14 cellular contexts compared by ENCODE assay signal in the genomic region with DNA sequence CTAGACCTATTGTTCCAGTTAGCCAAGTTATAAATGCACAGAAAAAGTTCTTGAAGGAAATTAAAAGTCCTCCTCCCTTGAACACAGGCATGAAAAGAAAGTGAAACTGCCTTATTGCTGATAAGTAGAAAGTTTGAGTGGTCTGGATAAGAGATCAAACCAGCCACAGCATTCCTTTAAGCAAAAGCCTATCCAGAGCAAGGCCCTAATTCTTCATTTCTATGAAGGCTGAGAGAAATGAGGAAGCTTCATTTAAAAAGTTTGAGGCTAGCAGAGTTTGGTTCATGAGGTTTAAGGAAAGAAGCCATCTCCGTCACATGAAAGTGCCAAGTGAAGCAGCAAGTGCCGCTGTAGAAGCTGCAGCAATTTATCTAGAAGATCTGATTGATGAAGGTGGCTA. TPM values are rescaled to one million over a fixed set of nuclear protein-coding genes. Genes with fewer than 3 reads are reported as not detected.
A peak's percentile ranks its signal among the peaks of the same experiment; 100 is the strongest.
DNase-seq lines count a peak whose midpoint lies in the region; ATAC-seq and TF ChIP-seq lines count a peak whose summit lies in the region.
"Had no signal": no experiment of that assay in that cellular context is flagged by ENCODE, and none has a peak within 500 bp of the region (broad histone marks: within the 10 kb centered on the region; RNA-seq: fewer than 3 reads in every experiment).

No MANE protein-coding gene starts in this region.

- H3K9me3 ChIP-seq in SK-N-MC (ENCODE audit: low read depth, low read length) (no peaks in the 10 kb centered on the region), duodenal mucosa (ENCODE audit: control insufficient read depth in 1 of 2, low read length in 2 of 2) (no peaks in the 10 kb centered on the region), BE2C (no peaks in the 10 kb centered on the region)
- H3K9me3 ChIP-seq: esophagus squamous epithelium, testis had no signal

- ATAC-seq in activated CD8-positive, alpha-beta memory T cell treated with anti-CD3 and anti-CD28 coated beads, Interleukin-2, amount 10 ng/mL, durations not matched to agents 7 days and 5 days = no peak
- no peak for ATAC-seq in stimulated activated effector memory CD8-positive, alpha-beta T cell treated with anti-CD3 and anti-CD28 coated beads, Interleukin-12 subunit alpha, Interleukin-12 subunit beta, amount 100 ng/mL, for 72 hours
- no peak for ATAC-seq in HG03139 (IDR thresholded peaks at IDR 0.05; ENCODE audit: unreplicated experiment)

- TF ChIP-seq CTCF in BE2C (IDR thresholded peaks at IDR 0.05; ENCODE audit: low read depth, low read length) = no peak

- H3K4me1 ChIP-seq in duodenal mucosa (ENCODE audit: control insufficient read depth in 1 of 2, insufficient read depth in 2 of 2, low read length in 2 of 2) (peaks cover 24 to 35% of the 10 kb centered on the region in 2 donors), BE2C (no peaks in the 10 kb centered on the region)

- H3K4me3 ChIP-seq in SK-N-MC (no peak overlapping the region), duodenal mucosa (ENCODE audit: low read depth in 1 of 2, low read length in 2 of 2) (peak overlapping the region in 1 of 2 donors; percentile 50), BE2C (ENCODE audit: low read depth, low read length) (no peak overlapping the region)
- H3K4me3 ChIP-seq: esophagus squamous epithelium, testis had no signal

- no peaks in the 10 kb centered on the region for H3K27me3 ChIP-seq in duodenal mucosa (ENCODE audit: control insufficient read depth in 1 of 2, insufficient read depth in 2 of 2, low read length in 2 of 2)
- no peaks in the 10 kb centered on the region for H3K27me3 ChIP-seq in BE2C
- H3K27me3 ChIP-seq: brain microvascular endothelial cell, esophagus squamous epithelium, testis had no signal

- DNase-seq in activated CD8-positive, alpha-beta memory T cell treated with anti-CD3 and anti-CD28 coated beads, Interleukin-2, amount 10 ng/mL, durations not matched to agents 7 days and 5 days = no peak
- DNase-seq in activated CD8-positive, alpha-beta memory T cell treated with anti-CD3 and anti-CD28 coated beads, Interleukin-2, amount 50 U/mL, for 4 hours = no peak
- DNase-seq in SK-N-MC (ENCODE audit: low read depth, low spot score) (no peak), BE2C (no peak), DMS53 (lab: John Stamatoyannopoulos, UW) (no peak)
- DNase-seq in stimulated activated effector memory CD8-positive, alpha-beta T cell treated with anti-CD3 and anti-CD28 coated beads, Interleukin-12 subunit alpha, Interleukin-12 subunit beta, amount 100 ng/mL, for 72 hours (ENCODE audit: low spot score in 2 of 2) = no peak
- DNase-seq: brain microvascular endothelial cell; esophagus squamous epithelium; H9; NCI-H1105 treated with DMSO at 0.1 percent for 48 hours; stimulated activated CD4-positive, alpha-beta T cell treated with anti-CD3 and anti-CD28 coated beads, Interleukin-4, amount 100 ng/mL, for 24 hours; testis had no signal

- H3K36me3 Mint-ChIP-seq in activated CD8-positive, alpha-beta memory T cell treated with anti-CD3 and anti-CD28 coated beads, Interleukin-2, amount 10 ng/mL, durations not matched to agents 7 days and 5 days = peaks cover 4% of the 10 kb centered on the region
- peaks cover 7% of the 10 kb centered on the region for H3K36me3 Mint-ChIP-seq in stimulated activated effector memory CD8-positive, alpha-beta T cell treated with anti-CD3 and anti-CD28 coated beads, Interleukin-12 subunit alpha, Interleukin-12 subunit beta, amount 100 ng/mL, for 72 hours

- H3K9me3 Mint-ChIP-seq in activated CD8-positive, alpha-beta memory T cell treated with anti-CD3 and anti-CD28 coated beads, Interleukin-2, amount 10 ng/mL, durations not matched to agents 7 days and 5 days (ENCODE audit: low read depth) = no peaks in the 10 kb centered on the region
- no peaks in the 10 kb centered on the region for H3K9me3 Mint-ChIP-seq in stimulated activated effector memory CD8-positive, alpha-beta T cell treated with anti-CD3 and anti-CD28 coated beads, Interleukin-12 subunit alpha, Interleukin-12 subunit beta, amount 100 ng/mL, for 72 hours

- no peaks in the 10 kb centered on the region for H3K36me3 ChIP-seq in SK-N-MC (ENCODE audit: insufficient read depth, low read length)
- H3K36me3 ChIP-seq in duodenal mucosa (ENCODE audit: control insufficient read depth in 1 of 2, insufficient read depth in 2 of 2, low read length in 2 of 2) = no peaks in the 10 kb centered on the region
- no peaks in the 10 kb centered on the region for H3K36me3 ChIP-seq in BE2C
- H3K36me3 ChIP-seq: brain microvascular endothelial cell, esophagus squamous epithelium had no signal

- H3K9ac ChIP-seq in SK-N-MC (ENCODE audit: insufficient read length) (no peak overlapping the region), duodenal mucosa (ENCODE audit: low read depth in 1 of 2, low read length in 2 of 2) (peak overlapping the region; percentile 17 to 33)

- H3K4me3 Mint-ChIP-seq in activated CD8-positive, alpha-beta memory T cell treated with anti-CD3 and anti-CD28 coated beads, Interleukin-2, amount 10 ng/mL, durations not matched to agents 7 days and 5 days = peak overlapping the region; percentile 67
- peak overlapping the region; percentile 47 for H3K4me3 Mint-ChIP-seq in stimulated activated effector memory CD8-positive, alpha-beta T cell treated with anti-CD3 and anti-CD28 coated beads, Interleukin-12 subunit alpha, Interleukin-12 subunit beta, amount 100 ng/mL, for 72 hours
- H3K4me3 Mint-ChIP-seq: H9 had no signal

- H3K27ac Mint-ChIP-seq in activated CD8-positive, alpha-beta memory T cell treated with anti-CD3 and anti-CD28 coated beads, Interleukin-2, amount 10 ng/mL, durations not matched to agents 7 days and 5 days = peak overlapping the region; percentile 81
- H3K27ac Mint-ChIP-seq in stimulated activated effector memory CD8-positive, alpha-beta T cell treated with anti-CD3 and anti-CD28 coated beads, Interleukin-12 subunit alpha, Interleukin-12 subunit beta, amount 100 ng/mL, for 72 hours = peak overlapping the region; percentile 60
- H3K27ac Mint-ChIP-seq: H9 had no signal

- CTCF ChIA-PET in activated CD8-positive, alpha-beta memory T cell treated with anti-CD3 and anti-CD28 coated beads, Interleukin-2, amount 10 ng/mL, durations not matched to agents 7 days and 5 days (lab: Charles Lee) = interaction anchor here (0.7 to 1.6 kb wide), 8 partner anchors 72 to 1015 kb away, joined by 3 to 5 read pairs (median 3); a partner anchor contains a TSS

- 0 out of 2 replicates have a peak overlapping the region, but pooled peaks have one; percentile 34 for H3K27ac ChIP-seq in SK-N-MC
- H3K27ac ChIP-seq in duodenal mucosa (ENCODE audit: low read depth, low read length) = no peak overlapping the region
- H3K27ac ChIP-seq: brain microvascular endothelial cell, testis had no signal

- H3K27me3 Mint-ChIP-seq in activated CD8-positive, alpha-beta memory T cell treated with anti-CD3 and anti-CD28 coated beads, Interleukin-2, amount 10 ng/mL, durations not matched to agents 7 days and 5 days = no peaks in the 10 kb centered on the region

- H3K4me1 Mint-ChIP-seq in activated CD8-positive, alpha-beta memory T cell treated with anti-CD3 and anti-CD28 coated beads, Interleukin-2, amount 10 ng/mL, durations not matched to agents 7 days and 5 days = peaks cover 36% of the 10 kb centered on the region
- H3K4me1 Mint-ChIP-seq in stimulated activated effector memory CD8-positive, alpha-beta T cell treated with anti-CD3 and anti-CD28 coated beads, Interleukin-12 subunit alpha, Interleukin-12 subunit beta, amount 100 ng/mL, for 72 hours = peaks cover 32% of the 10 kb centered on the region

RNA-seq across cellular contexts. Expression of a gene that starts 2.7 kb away (rescaled TPM):
- 10 to 100 TPM; 14.1 to 14.5 TPM for total RNA-seq in activated CD8-positive, alpha-beta memory T cell treated with anti-CD3 and anti-CD28 coated beads, Interleukin-2, amount 10 ng/mL, durations not matched to agents 7 days and 5 days
- 5.9 TPM for polyA plus RNA-seq in BE2C (2012; ENCODE audit: insufficient read depth, insufficient read length, low read depth)
